ENCODE assay signal across 24 cellular contexts in the genomic region with DNA sequence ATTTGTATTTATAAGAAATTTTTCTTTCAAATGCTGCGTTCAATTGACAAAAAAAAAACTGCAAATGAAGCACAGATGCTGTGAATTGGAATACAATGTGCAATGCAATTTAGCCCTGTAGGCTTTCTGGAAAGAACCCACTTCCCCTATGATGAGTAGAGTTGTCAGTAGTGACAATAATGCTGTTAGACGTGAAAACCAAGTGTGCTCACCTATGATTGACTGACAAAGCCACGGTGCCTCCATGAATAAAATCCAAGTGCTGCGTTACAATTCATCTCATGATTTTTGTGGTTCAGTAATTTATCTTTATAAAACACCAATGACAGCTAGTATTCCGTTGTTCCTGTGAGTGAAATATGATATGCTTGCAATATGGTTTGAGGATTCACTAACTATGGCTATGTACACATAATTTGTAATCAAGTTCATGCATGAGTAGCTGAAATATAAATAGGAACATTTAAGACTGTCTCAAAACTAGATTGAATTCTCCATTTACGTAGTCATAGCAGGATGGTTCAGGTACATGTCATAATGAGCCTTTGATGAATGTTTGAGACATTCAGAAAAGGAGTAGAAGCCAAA.
DNase-seq lines count a peak whose midpoint lies in the region; ATAC-seq and TF ChIP-seq lines count a peak whose summit lies in the region.
"Had no signal": no experiment of that assay in that cellular context is flagged by ENCODE, and none has a peak within 500 bp of the region (broad histone marks: within the 10 kb centered on the region; RNA-seq: fewer than 3 reads in every experiment).

No MANE protein-coding gene starts in this region.

- no peaks in the 10 kb centered on the region for H3K79me1 ChIP-seq in trophoblast cell (ENCODE audit: low read length)

- no peak overlapping the region for H2BK120ac ChIP-seq in trophoblast cell (ENCODE audit: insufficient read depth, low read length, poor library complexity)

- no peak overlapping the region for H4K12ac ChIP-seq in trophoblast cell (ENCODE audit: low read depth, low read length)

- H2AFZ ChIP-seq in trophoblast cell (ENCODE audit: insufficient read depth, low read length, poor library complexity) = no peak overlapping the region
- H2AFZ ChIP-seq: neural progenitor cell had no signal

- no CpG with 5 or more reads among the region's 6 CpGs for WGBS in trophoblast cell (ENCODE audit: extremely low coverage, insufficient coverage, insufficient read length)

- peaks cover 20% of the 10 kb centered on the region for H3K9me3 Mint-ChIP-seq in activated T-helper 2 cell treated with anti-CD3 and anti-CD28 coated beads, Interferon-gamma antibody, Interleukin-2, Interleukin-4, amounts not matched to agents 10 μg/mL and 5 μg/mL and 100 μg/mL, durations not matched to agents 14 hours and 24 hours and 36 hours
- H3K9me3 Mint-ChIP-seq: neural progenitor cell had no signal

- H3K27me3 ChIP-seq in trophoblast cell (ENCODE audit: insufficient read depth, low read length) = no peaks in the 10 kb centered on the region
- no peaks in the 10 kb centered on the region for H3K27me3 ChIP-seq in left lung
- H3K27me3 ChIP-seq: foreskin keratinocyte, tibial artery had no signal

- no peak overlapping the region for H3K18ac ChIP-seq in trophoblast cell (ENCODE audit: low read length)

- H3K4ac ChIP-seq in trophoblast cell (ENCODE audit: low read depth, low read length) = no peak overlapping the region

- H3K4me3 ChIP-seq in trophoblast cell (ENCODE audit: low read depth, low read length) (no peak overlapping the region), left lung (no peak overlapping the region)
- H3K4me3 ChIP-seq: lower lobe of right lung, neural progenitor cell, prostate gland, tibial artery had no signal

- no peaks in the 10 kb centered on the region for H3K79me2 ChIP-seq in trophoblast cell (ENCODE audit: control insufficient read depth, insufficient read depth, low read length, poor library complexity)

- H3K14ac ChIP-seq in trophoblast cell (ENCODE audit: low read length) = no peak overlapping the region

- TF ChIP-seq CTCF in left lung (IDR thresholded peaks at IDR 0.05) = no peak

- no peaks in the 10 kb centered on the region for H3K9me3 ChIP-seq in trophoblast cell (ENCODE audit: insufficient read depth, low read depth, low read length)
- H3K9me3 ChIP-seq in left lung = peaks cover 0 to 11% of the 10 kb centered on the region in 2 donors
- H3K9me3 ChIP-seq: lower lobe of right lung, prostate gland, tibial artery had no signal

- no peak overlapping the region for H2AK5ac ChIP-seq in trophoblast cell (ENCODE audit: low read length)

- H3K4me2 ChIP-seq in trophoblast cell (ENCODE audit: low read length) = no peak overlapping the region
- H3K4me2 ChIP-seq: neural progenitor cell had no signal

- H3K4me1 ChIP-seq in trophoblast cell (ENCODE audit: control insufficient read depth in 1 of 2, insufficient read depth in 2 of 2, low read length in 2 of 2) (no peaks in the 10 kb centered on the region), left lung (no peaks in the 10 kb centered on the region)
- H3K4me1 ChIP-seq: foreskin keratinocyte, lower lobe of right lung, prostate gland, tibial artery had no signal

- H3K4me3 Mint-ChIP-seq in activated T-helper 2 cell treated with anti-CD3 and anti-CD28 coated beads, Interferon-gamma antibody, Interleukin-2, Interleukin-4, amounts not matched to agents 10 μg/mL and 5 μg/mL and 100 μg/mL, durations not matched to agents 14 hours and 24 hours and 36 hours (ENCODE audit: low read depth) = no peak overlapping the region
- H3K4me3 Mint-ChIP-seq: neural progenitor cell; stimulated activated naive B cell treated with anti-CD40 and anti-IgM and Interleukin-4, amounts not matched to agents 10 μg/mL and 1 μg/mL and 100 μg/mL, for 72 hours; T-helper 2 cell treated with Interferon-gamma antibody and Interleukin-4, amounts not matched to agents 5 μg/mL and 100 μg/mL, for 36 hours; WTC11 had no signal

- intact Hi-C loops in activated T-helper 2 cell treated with anti-CD3 and anti-CD28 coated beads, Interferon-gamma antibody, Interleukin-2, Interleukin-4, amounts not matched to agents 10 μg/mL and 5 μg/mL and 100 μg/mL, durations not matched to agents 14 hours and 24 hours and 36 hours (cut with micrococcal nuclease) = no loop called here
- intact Hi-C loops in left lung (cut with DNase I) = no loop called here

- no peaks in the 10 kb centered on the region for H3K27me3 Mint-ChIP-seq in activated T-helper 2 cell treated with anti-CD3 and anti-CD28 coated beads, Interferon-gamma antibody, Interleukin-2, Interleukin-4, amounts not matched to agents 10 μg/mL and 5 μg/mL and 100 μg/mL, durations not matched to agents 14 hours and 24 hours and 36 hours (ENCODE audit: low read depth)
- H3K27me3 Mint-ChIP-seq: stimulated activated naive B cell treated with anti-CD40 and anti-IgM and Interleukin-4, amounts not matched to agents 10 μg/mL and 1 μg/mL and 100 μg/mL, for 72 hours had no signal

- no peak for ATAC-seq in left lung
- ATAC-seq: foreskin keratinocyte; HCT116; lower lobe of right lung; Panc1; stimulated activated naive B cell treated with anti-CD40 and anti-IgM and Interleukin-4, amounts not matched to agents 10 μg/mL and 1 μg/mL and 100 μg/mL, for 72 hours; WTC11 had no signal

- H4K91ac ChIP-seq in trophoblast cell (ENCODE audit: low read depth, low read length) = no peak overlapping the region

- peak; percentile 69 for DNase-seq in NCI-H1092 treated with DMSO at 0.1 percent for 48 hours (lab: John Stamatoyannopoulos, UW)
- DNase-seq in NCI-H1694 treated with DMSO at 0.1 percent for 48 hours (lab: John Stamatoyannopoulos, UW) = peak; percentile 95
- peak; percentile 18 for DNase-seq in NCI-H524 treated with DMSO at 0.1 percent for 48 hours (lab: John Stamatoyannopoulos, UW)
- DNase-seq in fibroblast of gingiva (ENCODE audit: low read depth) = peak; percentile 24
- no peak for DNase-seq in trophoblast cell
- no peak for DNase-seq in activated T-helper 2 cell treated with anti-CD3 and anti-CD28 coated beads, Interferon-gamma antibody, Interleukin-2, Interleukin-4, amounts not matched to agents 10 μg/mL and 5 μg/mL and 100 μg/mL, durations not matched to agents 14 hours and 24 hours and 36 hours (ENCODE audit: low spot score)
- DNase-seq in left lung = no peak
- DNase-seq: activated CD4-positive, alpha-beta T cell treated with anti-CD3 and anti-CD28 coated beads, Interleukin-2, amount 50 U/mL, for 4 hours; amygdala; EL; foreskin keratinocyte; lower lobe of right lung; MV-4-11; NCI-H82; stimulated activated CD4-positive, alpha-beta T cell treated with anti-CD3 and anti-CD28 coated beads, Interleukin-1b, Interleukin-23, amount 100 ng/mL, for 48 hours; stimulated activated naive B cell treated with anti-CD40 and anti-IgM and Interleukin-4, amounts not matched to agents 10 μg/mL and 1 μg/mL and 100 μg/mL, for 72 hours; tibial artery had no signal

- no peak overlapping the region for H3K23ac ChIP-seq in trophoblast cell (ENCODE audit: low read length)

- H3K36me3 ChIP-seq in trophoblast cell (ENCODE audit: control insufficient read depth in 1 of 2, insufficient read depth in 2 of 2, low read length in 2 of 2) (no peaks in the 10 kb centered on the region), left lung (no peaks in the 10 kb centered on the region)
- H3K36me3 ChIP-seq: lower lobe of right lung, neural progenitor cell, prostate gland, tibial artery had no signal

- H3K27ac Mint-ChIP-seq in activated T-helper 2 cell treated with anti-CD3 and anti-CD28 coated beads, Interferon-gamma antibody, Interleukin-2, Interleukin-4, amounts not matched to agents 10 μg/mL and 5 μg/mL and 100 μg/mL, durations not matched to agents 14 hours and 24 hours and 36 hours = no peak overlapping the region
- H3K27ac Mint-ChIP-seq: neural progenitor cell; stimulated activated naive B cell treated with anti-CD40 and anti-IgM and Interleukin-4, amounts not matched to agents 10 μg/mL and 1 μg/mL and 100 μg/mL, for 72 hours; T-helper 2 cell treated with Interferon-gamma antibody and Interleukin-4, amounts not matched to agents 5 μg/mL and 100 μg/mL, for 36 hours; WTC11 had no signal

- no peak overlapping the region for H2BK5ac ChIP-seq in trophoblast cell (ENCODE audit: low read depth, low read length, poor library complexity)

- H3K36me3 Mint-ChIP-seq in activated T-helper 2 cell treated with anti-CD3 and anti-CD28 coated beads, Interferon-gamma antibody, Interleukin-2, Interleukin-4, amounts not matched to agents 10 μg/mL and 5 μg/mL and 100 μg/mL, durations not matched to agents 14 hours and 24 hours and 36 hours (ENCODE audit: low read depth) = no peaks in the 10 kb centered on the region
- H3K36me3 Mint-ChIP-seq: neural progenitor cell; stimulated activated naive B cell treated with anti-CD40 and anti-IgM and Interleukin-4, amounts not matched to agents 10 μg/mL and 1 μg/mL and 100 μg/mL, for 72 hours; WTC11 had no signal

- H4K8ac ChIP-seq in trophoblast cell (ENCODE audit: low read depth, low read length) = no peak overlapping the region

- no peak overlapping the region for H3K9ac ChIP-seq in trophoblast cell (ENCODE audit: low read length)
- H3K9ac ChIP-seq: neural progenitor cell had no signal

- no peaks in the 10 kb centered on the region for H3K4me1 Mint-ChIP-seq in activated T-helper 2 cell treated with anti-CD3 and anti-CD28 coated beads, Interferon-gamma antibody, Interleukin-2, Interleukin-4, amounts not matched to agents 10 μg/mL and 5 μg/mL and 100 μg/mL, durations not matched to agents 14 hours and 24 hours and 36 hours (ENCODE audit: low read depth)
- H3K4me1 Mint-ChIP-seq: stimulated activated naive B cell treated with anti-CD40 and anti-IgM and Interleukin-4, amounts not matched to agents 10 μg/mL and 1 μg/mL and 100 μg/mL, for 72 hours had no signal

- no peak overlapping the region for H2BK12ac ChIP-seq in trophoblast cell (ENCODE audit: low read length)

- no peak overlapping the region for H3K27ac ChIP-seq in trophoblast cell (ENCODE audit: low read depth, low read length)
- H3K27ac ChIP-seq in left lung = no peak overlapping the region
- H3K27ac ChIP-seq: epithelial cell of prostate, foreskin keratinocyte, lower lobe of right lung, neural progenitor cell, prostate gland, tibial artery had no signal

Comparison
In these comparisons a context has a peak if more than half of its experiments do, and no peak if none do; other contexts are left out.
1. DNase-seq: peak in NCI-H1092 treated with DMSO at 0.1 percent for 48 hours (single experiment), NCI-H1694 treated with DMSO at 0.1 percent for 48 hours (single experiment), NCI-H524 treated with DMSO at 0.1 percent for 48 hours (single experiment) and fibroblast of gingiva (single experiment); none in trophoblast cell (0 of 2), activated T-helper 2 cell treated with anti-CD3 and anti-CD28 coated beads, Interferon-gamma antibody, Interleukin-2, Interleukin-4, amounts not matched to agents 10 μg/mL and 5 μg/mL and 100 μg/mL, durations not matched to agents 14 hours and 24 hours and 36 hours (single experiment) and left lung (0 of 2).